8 cellular contexts compared by ENCODE assay signal in the genomic region with DNA sequence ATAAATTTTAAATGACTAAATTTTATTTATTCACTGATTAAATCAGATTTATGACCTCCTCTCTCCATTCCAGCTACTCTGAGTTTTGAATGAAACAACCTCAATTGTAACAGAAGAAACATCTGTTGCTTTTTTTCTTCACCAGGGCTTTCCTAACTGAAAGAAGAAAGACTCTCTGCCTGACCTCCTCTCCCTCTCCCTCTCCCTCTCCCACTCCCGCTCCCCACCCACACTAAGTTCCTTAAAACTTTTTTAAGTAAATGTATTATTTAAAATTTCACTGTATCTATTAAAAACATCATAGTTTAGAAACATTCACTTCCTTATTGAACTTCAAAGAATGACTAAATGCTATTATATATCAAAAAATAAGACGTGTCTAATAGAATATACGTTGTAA.
DNase-seq lines count a peak whose midpoint lies in the region; ATAC-seq, FAIRE-seq and TF ChIP-seq lines count a peak whose summit lies in the region.

No MANE protein-coding gene starts in this region.

- H3K27ac Mint-ChIP-seq in activated T-cell treated with anti-CD3 and anti-CD28 coated beads, Interleukin-2, amount 50 U/mL, for 24 hours, result no peak overlapping the region

- FAIRE-seq in urothelium cell line (lab: Jason Lieb, UNC), result no peak

- no peaks in the 10 kb centered on the region for H3K9me3 ChIP-seq in thoracic aorta

- H3K27me3 Mint-ChIP-seq in activated T-cell treated with anti-CD3 and anti-CD28 coated beads, Interleukin-2, amount 50 U/mL, for 24 hours, result no peaks in the 10 kb centered on the region

- peaks cover 13 to 17% of the 10 kb centered on the region in 2 donors for H3K4me1 ChIP-seq in thoracic aorta (ENCODE audit: control insufficient read depth in 1 of 2, low read depth in 2 of 2)

- H3K36me3 Mint-ChIP-seq in activated T-cell treated with anti-CD3 and anti-CD28 coated beads, Interleukin-2, amount 50 U/mL, for 24 hours (ENCODE audit: low read depth), result no peaks in the 10 kb centered on the region

- no peak overlapping the region for H3K27ac ChIP-seq in thoracic aorta

- no peaks in the 10 kb centered on the region for H3K36me3 ChIP-seq in thoracic aorta

- H3K27me3 ChIP-seq in thoracic aorta (replicated peaks; ENCODE audit: insufficient read depth), result no peaks in the 10 kb centered on the region

- peaks cover 32% of the 10 kb centered on the region for H3K4me1 Mint-ChIP-seq in activated T-cell treated with anti-CD3 and anti-CD28 coated beads, Interleukin-2, amount 50 U/mL, for 24 hours (ENCODE audit: low read depth)

- H3K4me3 ChIP-seq in WI38 (ENCODE audit: low read depth, low read length), result peak overlapping the region; percentile 64
- peak overlapping the region; percentile 73 for H3K4me3 ChIP-seq in iPS-11a (ENCODE audit: low read depth, low read length)
- peak overlapping the region; percentile 77 for H3K4me3 ChIP-seq in thoracic aorta

- ATAC-seq in thoracic aorta (ENCODE audit: insufficient number of reproducible peaks, low FRiP score, low read depth) (no peak), HG02642 (IDR thresholded peaks at IDR 0.05; ENCODE audit: poor library complexity, unreplicated experiment) (no peak)

- TF ChIP-seq CTCF in WI38 (IDR thresholded peaks at IDR 0.05; ENCODE audit: low read depth, low read length), result no peak
- no peak for TF ChIP-seq CTCF in thoracic aorta (IDR thresholded peaks at IDR 0.05)

- no peaks in the 10 kb centered on the region for H3K9me3 Mint-ChIP-seq in activated T-cell treated with anti-CD3 and anti-CD28 coated beads, Interleukin-2, amount 50 U/mL, for 24 hours

- DNase-seq in activated T-cell treated with anti-CD3 and anti-CD28 coated beads, Interleukin-2, amount 50 U/mL, for 24 hours, result no peak
- DNase-seq in activated T-cell treated with anti-CD3 and anti-CD28 coated beads, Interleukin-2, amount 50 U/mL, for 48 hours, result no peak
- DNase-seq in thoracic aorta (ENCODE audit: low spot score), result no peak
- no peak for DNase-seq in urothelium cell line (ENCODE audit: low spot score)
- DNase-seq in GDM1 (lab: John Stamatoyannopoulos, UW), result no peak

- peak overlapping the region; percentile 83 for H3K4me3 Mint-ChIP-seq in activated T-cell treated with anti-CD3 and anti-CD28 coated beads, Interleukin-2, amount 50 U/mL, for 24 hours
